In genomic region chr17:64315032-64315490, GRCh38 we compare ENCODE assay signal across 10 cellular contexts. TPM values are rescaled to one million over a fixed set of nuclear protein-coding genes. Genes with fewer than 3 reads are reported as not detected.
DNase-seq lines count a peak whose midpoint lies in the region; ATAC-seq, FAIRE-seq and TF ChIP-seq lines count a peak whose summit lies in the region.
"Had no signal": no experiment of that assay in that cellular context is flagged by ENCODE, and none has a peak within 500 bp of the region (broad histone marks: within the 10 kb centered on the region; RNA-seq: fewer than 3 reads in every experiment).

No MANE protein-coding gene starts in this region.

- H2BK12ac ChIP-seq in H9 (ENCODE audit: insufficient read length, low read depth, low read length), result no peak overlapping the region

- no peak overlapping the region for H4K5ac ChIP-seq in H9 (ENCODE audit: insufficient read length, low read depth, low read length)

- DNase-seq in AG10803 (ENCODE audit: low read depth) (peak; percentile 66), K562 (ENCODE audit: extremely low read depth in 1 of 4, low spot score in 3 of 4) (no peak), left ventricle myocardium superior (peak; percentile 93), pulmonary artery endothelial cell (ENCODE audit: low read depth, low spot score) (peak; percentile 85), H9 (no peak), pons (ENCODE audit: low spot score) (no peak)
- DNase-seq in naive thymus-derived CD4-positive, alpha-beta T cell, result no peak
- DNase-seq in activated naive CD4-positive, alpha-beta T cell treated with anti-CD3 and anti-CD28 coated beads, Interleukin-2, amount 50 U/mL, for 16 hours, result no peak
- DNase-seq: activated T-cell treated with anti-CD3 and anti-CD28 coated beads, Interleukin-2, amount 50 U/mL, for 72 hours; NCI-H2171 treated with DMSO at 0.1 percent for 48 hours had no signal

- CTCF ChIA-PET in K562 (lab: Yijun Ruan, JAX; ENCODE audit: low intra/inter-chr PET ratio), result no interaction called here
- CTCF ChIA-PET in naive thymus-derived CD4-positive, alpha-beta T cell (lab: Charles Lee), result interaction anchor here (16.3 kb wide), 1 partner anchor 104 kb away, joined by 182 read pairs; no protein-coding TSS in a partner anchor

- H2BK15ac ChIP-seq in H9 (ENCODE audit: low read depth, low read length), result no peak overlapping the region

- H3K4me1 Mint-ChIP-seq in H9, result no peaks in the 10 kb centered on the region
- H3K4me1 Mint-ChIP-seq in naive thymus-derived CD4-positive, alpha-beta T cell, result peaks cover 0 to 3% (median 0%) of the 10 kb centered on the region in 7 donors

- H3K56ac ChIP-seq in H9 (ENCODE audit: insufficient read length, low read depth, low read length), result no peak overlapping the region

- H3K9me3 ChIP-seq in K562 (replicated peaks; ENCODE audit: control insufficient read depth, insufficient read depth, low read depth, low read length) (no peaks in the 10 kb centered on the region), H9 (ENCODE audit: control insufficient read depth, low read depth, low read length) (no peaks in the 10 kb centered on the region)
- no peaks in the 10 kb centered on the region for H3K9me3 ChIP-seq in naive thymus-derived CD4-positive, alpha-beta T cell (ENCODE audit: control insufficient read depth in 2 of 3, low read length in 3 of 3)

- H3K36me3 ChIP-seq in K562 (ENCODE audit: control insufficient read depth, insufficient read depth, low read length), result no peaks in the 10 kb centered on the region
- H3K36me3 ChIP-seq in naive thymus-derived CD4-positive, alpha-beta T cell (ENCODE audit: control insufficient read depth in 2 of 3, insufficient read depth in 3 of 3, low read length in 3 of 3), result no peaks in the 10 kb centered on the region

- H3K4me3 Mint-ChIP-seq in H9, result no peak overlapping the region
- H3K4me3 Mint-ChIP-seq in naive thymus-derived CD4-positive, alpha-beta T cell, result no peak overlapping the region
- H3K4me3 Mint-ChIP-seq: activated T-cell treated with anti-CD3 and anti-CD28 coated beads, Interleukin-2, amount 50 U/mL, for 72 hours had no signal

- no TSS peak for BruUV-seq in K562 (replicated peaks; lab: Mats Ljungman, UMichigan)

- TF ChIP-seq CTCF in AG10803 (conservative IDR thresholded peaks at IDR 0.05; ENCODE audit: low read length), result no peak
- no peak for TF ChIP-seq CTCF in K562 (IDR thresholded peaks at IDR 0.05 in 2 of 3, conservative IDR thresholded peaks at IDR 0.05 in 1 of 3; ENCODE audit: insufficient read depth in 2 of 3, low read depth in 1 of 3, low read length in 3 of 3)
- no peak for TF ChIP-seq CTCF in H9 (conservative IDR thresholded peaks at IDR 0.05)

- no peak overlapping the region for H3K27ac ChIP-seq in K562 (ENCODE audit: extremely low read depth, low read depth, low read length)
- H3K27ac ChIP-seq in H9 (ENCODE audit: insufficient read length, low read depth, low read length), result no peak overlapping the region
- H3K27ac ChIP-seq in naive thymus-derived CD4-positive, alpha-beta T cell (ENCODE audit: low read depth, low read length), result no peak overlapping the region

- H3K18ac ChIP-seq in H9 (ENCODE audit: insufficient read length, low read depth, low read length), result no peak overlapping the region

- no peak overlapping the region for H2BK120ac ChIP-seq in H9 (ENCODE audit: low read depth, low read length, poor library complexity, severe bottlenecking)

- no peak overlapping the region for H4K8ac ChIP-seq in H9 (replicated peaks; ENCODE audit: insufficient read length, low read depth, low read length)

- in situ Hi-C loops in K562 (cut with MboI), result loop anchor here (25.0 kb wide), 1 partner anchor 647 kb away; no protein-coding TSS in a partner anchor

- H2AFZ ChIP-seq in K562 (ENCODE audit: low read depth, low read length), result 0 out of 2 replicates have a peak overlapping the region, but pooled peaks have one; percentile 15
- H2AFZ ChIP-seq in H9 (ENCODE audit: low read length), result no peak overlapping the region

- H2BK20ac ChIP-seq in H9 (ENCODE audit: low read depth, low read length, poor library complexity, severe bottlenecking), result no peak overlapping the region

- no peak overlapping the region for H2AK5ac ChIP-seq in H9 (ENCODE audit: insufficient read length, low read length)

- H3K9me1 ChIP-seq in K562 (ENCODE audit: control insufficient read depth, insufficient read depth, low read length), result no peaks in the 10 kb centered on the region

- no peaks in the 10 kb centered on the region for H3K27me3 ChIP-seq in K562 (ENCODE audit: control insufficient read depth in 2 of 2, insufficient read depth in 2 of 2, low read length in 2 of 2)
- H3K27me3 ChIP-seq in H9 (ENCODE audit: insufficient read depth, low read length), result no peaks in the 10 kb centered on the region
- no peaks in the 10 kb centered on the region for H3K27me3 ChIP-seq in naive thymus-derived CD4-positive, alpha-beta T cell (ENCODE audit: control insufficient read depth in 2 of 2, insufficient read depth in 2 of 2, low read length in 2 of 2)

- H2BK5ac ChIP-seq in H9 (ENCODE audit: insufficient read length, low read length), result no peak overlapping the region

- no peak for TF ChIP-seq RAD21 in K562 (CRISPR knock-in tag; conservative IDR thresholded peaks at IDR 0.05 in 1 of 2, IDR thresholded peaks at IDR 0.05 in 1 of 2)

- no peaks in the 10 kb centered on the region for H3K36me3 Mint-ChIP-seq in H9 (ENCODE audit: insufficient read depth in 1 of 3, low read depth in 3 of 3)
- no peaks in the 10 kb centered on the region for H3K36me3 Mint-ChIP-seq in naive thymus-derived CD4-positive, alpha-beta T cell

- no peak overlapping the region for H3K27ac Mint-ChIP-seq in H9
- H3K27ac Mint-ChIP-seq in naive thymus-derived CD4-positive, alpha-beta T cell, result no peak overlapping the region
- H3K27ac Mint-ChIP-seq: activated T-cell treated with anti-CD3 and anti-CD28 coated beads, Interleukin-2, amount 50 U/mL, for 72 hours had no signal

- H3K9ac ChIP-seq in K562 (ENCODE audit: insufficient read depth in 1 of 2, low read depth in 2 of 2, low read length in 2 of 2), result no peak overlapping the region
- no peak overlapping the region for H3K9ac ChIP-seq in H9 (ENCODE audit: extremely low read depth, insufficient read length, low read length)

- no peak overlapping the region for H3K4ac ChIP-seq in H9 (ENCODE audit: low read depth, low read length)

- H4K91ac ChIP-seq in H9 (ENCODE audit: insufficient read length, low read depth, low read length), result no peak overlapping the region

- H3K79me2 ChIP-seq in K562 (ENCODE audit: control insufficient read depth, insufficient read depth, low read length) (no peaks in the 10 kb centered on the region), H9 (ENCODE audit: insufficient read depth, low read length) (no peaks in the 10 kb centered on the region)

- H3K4me2 ChIP-seq in K562 (ENCODE audit: insufficient read depth, low read length) (no peak overlapping the region), H9 (ENCODE audit: insufficient read depth, insufficient read length, low read length) (no peak overlapping the region)

- no peak overlapping the region for H3T11ph ChIP-seq in H9 (ENCODE audit: low read length)

- H3K4me3 ChIP-seq in AG10803 (ENCODE audit: low read length) (no peak overlapping the region), K562 (no peak overlapping the region)
- no peak overlapping the region for H3K4me3 ChIP-seq in naive thymus-derived CD4-positive, alpha-beta T cell (ENCODE audit: low read length)

- no peak for TF ChIP-seq POLR2A in K562 (conservative IDR thresholded peaks at IDR 0.05)

- no peaks in the 10 kb centered on the region for H3K23me2 ChIP-seq in H9 (ENCODE audit: insufficient read length, low read depth, low read length, poor library complexity, severe bottlenecking)

- intact Hi-C loops in K562 (cut with micrococcal nuclease), result no loop called here
- intact Hi-C loops in left ventricle myocardium superior (cut with micrococcal nuclease), result no loop called here
- intact Hi-C loops in naive thymus-derived CD4-positive, alpha-beta T cell (cut with micrococcal nuclease), result no loop called here

- no peak for ATAC-seq in K562
- ATAC-seq in left ventricle myocardium superior, result peak; percentile 94
- no peak for ATAC-seq in naive thymus-derived CD4-positive, alpha-beta T cell
- ATAC-seq: activated T-cell treated with anti-CD3 and anti-CD28 coated beads, Interleukin-2, amount 50 U/mL, for 72 hours had no signal

- 53% methylated on average over 8 of the region's 11 CpGs for WGBS in K562 (ENCODE audit: insufficient coverage, low coverage, missing lambda C conversion rate)
- WGBS in H9 (ENCODE audit: extremely low coverage, insufficient read length, low lambda C conversion rate), result no CpG with 5 or more reads among the region's 11 CpGs

- H4K20me1 ChIP-seq in K562 (replicated peaks; ENCODE audit: control insufficient read depth, insufficient read depth, low read length), result no peaks in the 10 kb centered on the region
- H4K20me1 ChIP-seq in H9 (ENCODE audit: control insufficient read depth, insufficient read depth, insufficient read length), result no peaks in the 10 kb centered on the region

- no peaks in the 10 kb centered on the region for H3K79me1 ChIP-seq in H9 (ENCODE audit: insufficient read depth, low read depth, low read length, poor library complexity, severe bottlenecking)

- TF ChIP-seq EP300 in K562 (IDR thresholded peaks at IDR 0.05; ENCODE audit: low read length), result no peak

- no peaks in the 10 kb centered on the region for H3K9me3 Mint-ChIP-seq in H9
- H3K9me3 Mint-ChIP-seq in naive thymus-derived CD4-positive, alpha-beta T cell, result no peaks in the 10 kb centered on the region
- H3K9me3 Mint-ChIP-seq: activated T-cell treated with anti-CD3 and anti-CD28 coated beads, Interleukin-2, amount 50 U/mL, for 72 hours had no signal

- no peak overlapping the region for H3K23ac ChIP-seq in H9 (ENCODE audit: insufficient read length, low read depth, low read length)

- POLR2A ChIA-PET in K562 (lab: Yijun Ruan, JAX), result no interaction called here
- POLR2A ChIA-PET in naive thymus-derived CD4-positive, alpha-beta T cell (lab: Charles Lee), result no interaction called here

- peaks cover 6% of the 10 kb centered on the region for H3K27me3 Mint-ChIP-seq in H9 (ENCODE audit: low read depth)
- peaks cover 0 to 11% (median 0%) of the 10 kb centered on the region in 5 donors for H3K27me3 Mint-ChIP-seq in naive thymus-derived CD4-positive, alpha-beta T cell

- FAIRE-seq in K562 (lab: Jason Lieb, UNC), result no peak

- H3K4me1 ChIP-seq in K562 (replicated peaks in 1 of 2; ENCODE audit: control insufficient read depth in 2 of 2, insufficient read depth in 2 of 2, low read length in 2 of 2) (no peaks in the 10 kb centered on the region; a peak in 1 of 5 replicates), H9 (ENCODE audit: insufficient read depth, low read length) (no peaks in the 10 kb centered on the region)
- H3K4me1 ChIP-seq in naive thymus-derived CD4-positive, alpha-beta T cell (ENCODE audit: control insufficient read depth in 2 of 2, insufficient read depth in 2 of 2, low read length in 2 of 2), result no peaks in the 10 kb centered on the region

- no peak overlapping the region for H3K14ac ChIP-seq in H9 (ENCODE audit: insufficient read depth, low read length)

RNA-seq across cellular contexts. Expression of gene TEX2, which starts 52.0 kb away (rescaled TPM):
- 44.0 and 59.0 TPM in 2 replicates for total RNA-seq in K562 (2011; cell fraction: chromatin; rRNA removed; ENCODE audit: low replicate concordance)
- total RNA-seq in K562 (2011; cell fraction: nucleolus; rRNA removed), result 27.0 and 29.3 TPM in 2 replicates
- 38.6 and 52.3 TPM in 2 replicates for total RNA-seq in K562 (2011; cell fraction: nucleoplasm; rRNA removed)
- total RNA-seq in K562 (2014; rRNA removed), result 19.8 and 23.9 TPM in 2 replicates
- 17.5 and 17.7 TPM in 2 replicates for total RNA-seq in K562 (2014; rRNA removed; fragmentation: Illumina TruSeq; extraction: Trizol)
- total RNA-seq in K562 (2015; rRNA removed; fragmentation: Illumina TruSeq; extraction: Trizol), result 17.7 and 18.1 TPM in 2 replicates
- 24.5 and 27.6 TPM in 2 replicates for total RNA-seq in K562 (2021)
- 15.2 and 19.3 TPM in 2 replicates for polyA plus RNA-seq in K562 (2011; rRNA removed)
- polyA plus RNA-seq in K562 (2011; cell fraction: cytosol; rRNA removed), result 12.2 and 12.8 TPM in 2 replicates
- polyA plus RNA-seq in K562 (2011; cell fraction: nucleus; rRNA removed), result 22.0 and 25.0 TPM in 2 replicates
- 9.8 and 13.7 TPM in 2 replicates for polyA plus RNA-seq in K562 (2012)
- 23.6 and 27.6 TPM in 2 replicates for polyA plus RNA-seq in K562 (2014; fragmentation: Illumina TruSeq; extraction: Trizol)
- polyA plus RNA-seq in K562 (2014; fragmentation: Nextera tagmentation; extraction: Ambion mirVana), result 1 to 10 TPM; 4.1 to 4.8 TPM
- polyA plus RNA-seq in K562 (2014; rRNA removed), result 18.4 and 20.2 TPM in 2 replicates
- 28.0 and 31.6 TPM in 2 replicates for polyA minus RNA-seq in K562 (2011; rRNA and poly(A)+ RNA removed)
- 9.4 and 13.2 TPM in 2 replicates for polyA minus RNA-seq in K562 (2011; cell fraction: cytosol; rRNA and poly(A)+ RNA removed)
- 22.8 and 23.2 TPM in 2 replicates for polyA minus RNA-seq in K562 (2011; cell fraction: nucleus; rRNA and poly(A)+ RNA removed)
- 55.4 TPM for total RNA-seq in left ventricle myocardium superior
- total RNA-seq in pulmonary artery endothelial cell, result 27.6 and 31.3 TPM in 2 replicates
- total RNA-seq in H9 (2021), result 12.2 and 12.4 TPM in 2 replicates
- total RNA-seq in naive thymus-derived CD4-positive, alpha-beta T cell, result 10 to 100 TPM; 14.1 to 24.2 (median 14.4) TPM
- 10 to 100 TPM in 1 of 2 donors, 1 to 10 TPM in 1; 7.9 to 14.8 TPM for polyA plus RNA-seq in naive thymus-derived CD4-positive, alpha-beta T cell

Comparison
In these comparisons a context has a peak if more than half of its experiments do, and no peak if none do; other contexts are left out.
1. DNase-seq: peak in AG10803 (single experiment), left ventricle myocardium superior (single experiment) and pulmonary artery endothelial cell (single experiment); none in K562 (0 of 4), H9 (single experiment), naive thymus-derived CD4-positive, alpha-beta T cell (0 of 9), pons (single experiment) and activated naive CD4-positive, alpha-beta T cell treated with anti-CD3 and anti-CD28 coated beads, Interleukin-2, amount 50 U/mL, for 16 hours (single experiment).